Comparison of ENCODE assay signal across 8 cellular contexts in genomic region chr16:47460755-47461597, GRCh38. TPM values are rescaled to one million over a fixed set of nuclear protein-coding genes. Genes with fewer than 3 reads are reported as not detected.
DNase-seq lines count a peak whose midpoint lies in the region; ATAC-seq and TF ChIP-seq lines count a peak whose summit lies in the region.

Gene ITFG1, minus strand, starts transcription at chr16:47461063. Its CDS starts 18 bp downstream, at chr16:47461045.
Gene PHKB, plus strand, starts transcription at chr16:47461331. Its CDS starts 20 bp downstream, at chr16:47461351.

- peaks cover 14% of the 10 kb centered on the region for H3K36me3 Mint-ChIP-seq in activated CD4-positive, alpha-beta T cell treated with anti-CD3 and anti-CD28 coated beads for 36 hours (ENCODE audit: low read depth)
- peaks cover 8% of the 10 kb centered on the region for H3K36me3 Mint-ChIP-seq in chondrocyte (ENCODE audit: low read depth)

- TF ChIP-seq CTCF in chondrocyte (IDR thresholded peaks at IDR 0.05) = peak; percentile 24
- TF ChIP-seq CTCF in kidney epithelial cell (IDR thresholded peaks at IDR 0.05; ENCODE audit: insufficient read depth, low read length, poor library complexity, severe bottlenecking) = no peak

- H3K27me3 Mint-ChIP-seq in activated CD4-positive, alpha-beta T cell treated with anti-CD3 and anti-CD28 coated beads for 36 hours = no peaks in the 10 kb centered on the region
- H3K27me3 Mint-ChIP-seq in chondrocyte (ENCODE audit: low read depth) = no peaks in the 10 kb centered on the region

- intact Hi-C loops in activated CD4-positive, alpha-beta T cell treated with anti-CD3 and anti-CD28 coated beads for 36 hours (cut with DNase I, micrococcal nuclease) = loop anchor here (1.0 to 10.0 kb wide), 16 partner anchors 113 to 1821 kb away; partner anchors contain the start of genes LONP2 (in 2 of the 2), ABCC11 (in 1 of the 2), C16orf87 (in 1 of the 2) and CBLN1 (in 1 of the 2)

- H3K27ac Mint-ChIP-seq in activated CD4-positive, alpha-beta T cell treated with anti-CD3 and anti-CD28 coated beads for 36 hours = peak within 1 kb of the TSS; percentile 97
- peak within 1 kb of the TSS; percentile 97 for H3K27ac Mint-ChIP-seq in chondrocyte (ENCODE audit: unreplicated experiment)

- ATAC-seq in GM19023 (IDR thresholded peaks at IDR 0.05; ENCODE audit: unreplicated experiment) (peak; percentile 78), HG03196 (IDR thresholded peaks at IDR 0.05; ENCODE audit: unreplicated experiment) (peak; percentile 81)
- ATAC-seq in activated CD4-positive, alpha-beta T cell treated with anti-CD3 and anti-CD28 coated beads for 36 hours = peak; percentile 95

- no peaks in the 10 kb centered on the region for H3K27me3 ChIP-seq in kidney epithelial cell (ENCODE audit: control insufficient read depth, insufficient read depth, low read length)

- peak within 1 kb of the TSS; percentile 97 for H3K4me3 Mint-ChIP-seq in activated CD4-positive, alpha-beta T cell treated with anti-CD3 and anti-CD28 coated beads for 36 hours
- peak within 1 kb of the TSS; percentile 99 for H3K4me3 Mint-ChIP-seq in chondrocyte (ENCODE audit: unreplicated experiment)

- DNase-seq in AML-193 (lab: John Stamatoyannopoulos, UW) (peak; percentile 78 to 85), NCI-H510A (lab: John Stamatoyannopoulos, UW) (peak; percentile 89), chondrocyte (ENCODE audit: low spot score) (peak; percentile 96), kidney epithelial cell (ENCODE audit: low read depth) (peak; percentile 54)
- DNase-seq in activated CD4-positive, alpha-beta T cell treated with anti-CD3 and anti-CD28 coated beads for 36 hours = peak; percentile 97
- peak; percentile 96 for DNase-seq in stimulated activated CD4-positive, alpha-beta T cell treated with anti-CD3 and anti-CD28 coated beads, Interleukin-15, amount 100 ng/mL, for 24 hours

- H3K9me3 Mint-ChIP-seq in activated CD4-positive, alpha-beta T cell treated with anti-CD3 and anti-CD28 coated beads for 36 hours (ENCODE audit: low read depth) = no peaks in the 10 kb centered on the region
- no peaks in the 10 kb centered on the region for H3K9me3 Mint-ChIP-seq in chondrocyte (ENCODE audit: low read depth)

- H3K36me3 ChIP-seq in kidney epithelial cell (ENCODE audit: control insufficient read depth, insufficient read depth, low read length) = no peaks in the 10 kb centered on the region

- H3K4me1 Mint-ChIP-seq in activated CD4-positive, alpha-beta T cell treated with anti-CD3 and anti-CD28 coated beads for 36 hours = peaks cover 58% of the 10 kb centered on the region
- H3K4me1 Mint-ChIP-seq in chondrocyte (ENCODE audit: low read depth) = peaks cover 63% of the 10 kb centered on the region

- POLR2A ChIA-PET in activated CD4-positive, alpha-beta T cell treated with anti-CD3 and anti-CD28 coated beads for 36 hours (lab: Charles Lee) = interaction anchor here (0.6 to 1.0 kb wide), 4 partner anchors 114 to 704 kb away, joined by 3 read pairs; no protein-coding TSS in a partner anchor

- CTCF ChIA-PET in activated CD4-positive, alpha-beta T cell treated with anti-CD3 and anti-CD28 coated beads for 36 hours (lab: Charles Lee) = interaction anchor here (0.5 to 2.3 kb wide), 10 partner anchors 8 to 1168 kb away, joined by 3 to 13 read pairs (median 3); no protein-coding TSS in a partner anchor

- H3K4me3 ChIP-seq in kidney epithelial cell (ENCODE audit: low read depth, low read length) = peak within 1 kb of the TSS; percentile 76

RNA-seq across cellular contexts. Expression of gene ITFG1, which starts in this region (rescaled TPM):
- total RNA-seq in activated CD4-positive, alpha-beta T cell treated with anti-CD3 and anti-CD28 coated beads for 36 hours = 10 to 100 TPM; 18.9 to 27.0 TPM
- total RNA-seq in chondrocyte = 67.2 to 93.5 TPM (median 71.7 TPM) in 3 replicates
- total RNA-seq in kidney epithelial cell = 41.1 and 52.6 TPM in 2 replicates

RNA-seq across cellular contexts. Expression of gene PHKB, which starts in this region (rescaled TPM):
- total RNA-seq in activated CD4-positive, alpha-beta T cell treated with anti-CD3 and anti-CD28 coated beads for 36 hours = 10 to 100 TPM; 12.6 to 12.8 TPM
- total RNA-seq in chondrocyte = 55.6 to 70.7 TPM (median 57.7 TPM) in 3 replicates
- total RNA-seq in kidney epithelial cell = 39.8 and 47.8 TPM in 2 replicates

Comparison
In these comparisons a context has a peak if more than half of its experiments do, and no peak if none do; other contexts are left out.
1. Peak in every context shown above with its lines: DNase-seq, ATAC-seq and H3K4me3 ChIP-seq.